Comparison of ENCODE assay signal across 1 cellular context in the genomic region with DNA sequence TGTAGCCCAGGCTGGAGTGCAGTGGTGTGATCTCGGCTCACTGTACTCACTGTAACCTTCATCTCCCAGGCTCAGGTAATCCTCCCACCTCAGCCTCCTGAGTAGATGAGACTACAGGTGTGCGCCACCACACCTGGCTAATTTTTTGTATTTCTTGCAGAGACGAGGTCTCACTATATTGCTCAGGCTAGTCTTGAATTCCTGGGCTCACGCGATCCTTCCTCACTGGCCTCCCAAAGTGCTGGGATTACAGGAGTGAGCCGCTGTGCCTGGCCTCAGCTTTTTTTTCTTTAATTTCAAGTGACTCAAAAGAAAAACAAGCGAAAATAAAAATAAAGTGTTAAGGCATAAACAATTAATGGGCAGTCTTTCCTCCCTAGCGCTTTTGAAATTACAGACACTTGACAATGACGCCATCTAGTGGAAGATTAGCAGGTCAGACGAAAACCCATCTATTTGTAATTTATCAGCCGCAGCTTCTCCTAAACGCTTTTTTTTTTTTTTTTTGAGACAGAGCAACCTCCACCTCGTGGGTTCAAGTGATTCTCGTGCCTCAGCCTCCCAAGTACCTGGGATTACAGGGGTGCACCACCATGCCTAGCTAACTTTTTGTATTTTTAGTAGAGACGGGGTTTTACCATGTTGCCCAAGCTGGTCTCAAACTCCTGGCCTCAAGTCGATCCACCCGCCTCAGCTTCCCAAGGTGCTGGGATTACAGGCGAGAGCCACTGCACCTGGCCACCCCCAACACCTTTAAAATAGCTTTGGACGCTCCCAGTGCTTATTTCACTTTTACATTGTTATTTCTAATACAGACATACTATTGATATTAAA.
A peak's percentile ranks its signal among the peaks of the same experiment; 100 is the strongest.
TF ChIP-seq lines count a peak whose summit lies in the region.

No MANE protein-coding gene starts in this region.

TF ChIP-seq in HepG2, 621 proteins besides CTCF, POLR2A, EP300 and RAD21 (continued from another document and continues in another):
- TF ChIP-seq AGO2 (optimal IDR thresholded peaks at IDR 0.05; ENCODE audit: low read depth, low read length) (no peak), ZNF747 (CRISPR knock-in tag; IDR thresholded peaks at IDR 0.05; ENCODE audit: borderline replicate concordance) (no peak), ZNF382 (CRISPR knock-in tag; IDR thresholded peaks at IDR 0.05; ENCODE audit: borderline replicate concordance) (no peak), MTA1 (CRISPR knock-in tag; IDR thresholded peaks at IDR 0.05; ENCODE audit: borderline replicate concordance) (no peak), CC2D1A (CRISPR knock-in tag; IDR thresholded peaks at IDR 0.05) (0 out of 2 replicates have a peak, but pooled peaks have one; percentile 29), PITX1 (CRISPR knock-in tag; IDR thresholded peaks at IDR 0.05) (peak; percentile 38; the same call in 1 of the 2 replicates), SAP130 (CRISPR knock-in tag; IDR thresholded peaks at IDR 0.05; ENCODE audit: low read depth) (0 out of 2 replicates have a peak, but pooled peaks have one; percentile 21), CEBPG (CRISPR knock-in tag; IDR thresholded peaks at IDR 0.05) (0 out of 2 replicates have a peak, but pooled peaks have one; percentile 4), PHB2 (IDR thresholded peaks at IDR 0.05; ENCODE audit: partially characterized antibody) (no peak), GATAD1 (CRISPR knock-in tag; IDR thresholded peaks at IDR 0.05) (peak; percentile 29; the same call in 1 of the 2 replicates), MAFK (conservative IDR thresholded peaks at IDR 0.05 in 1 of 2, IDR thresholded peaks at IDR 0.05 in 1 of 2; ENCODE audit: low read length in 2 of 2) (no peak), EHMT2 (IDR thresholded peaks at IDR 0.05; ENCODE audit: borderline replicate concordance, low read depth, low read length) (no peak), ZNF224 (CRISPR knock-in tag; IDR thresholded peaks at IDR 0.05) (0 out of 2 replicates have a peak, but pooled peaks have one; percentile 23), ZSCAN29 (CRISPR knock-in tag; conservative IDR thresholded peaks at IDR 0.05) (0 out of 2 replicates have a peak, but pooled peaks have one; percentile 36), ZNF746 (CRISPR knock-in tag; IDR thresholded peaks at IDR 0.05) (no peak), REPIN1 (CRISPR knock-in tag; IDR thresholded peaks at IDR 0.05; ENCODE audit: borderline replicate concordance, low read depth) (0 out of 2 replicates have a peak, but pooled peaks have one; percentile 30), SP140L (CRISPR knock-in tag; IDR thresholded peaks at IDR 0.05; ENCODE audit: borderline replicate concordance) (0 out of 2 replicates have a peak, but pooled peaks have one; percentile 78), SOX5 (CRISPR knock-in tag; IDR thresholded peaks at IDR 0.05; ENCODE audit: borderline replicate concordance) (0 out of 2 replicates have a peak, but pooled peaks have one; percentile 38), ZNF605 (CRISPR knock-in tag; IDR thresholded peaks at IDR 0.05) (peak; percentile 55; the same call in 1 of the 2 replicates), HDAC2 (CRISPR knock-in tag; IDR thresholded peaks at IDR 0.05) (0 out of 2 replicates have a peak, but pooled peaks have one; percentile 16), GTF3A (CRISPR knock-in tag; conservative IDR thresholded peaks at IDR 0.05) (0 out of 2 replicates have a peak, but pooled peaks have one; percentile 49), SMAD3 (CRISPR knock-in tag; IDR thresholded peaks at IDR 0.05) (peak; percentile 43; the same call in 1 of the 2 replicates), NFRKB (IDR thresholded peaks at IDR 0.05) (no peak), NCOA2 (CRISPR knock-in tag; IDR thresholded peaks at IDR 0.05) (0 out of 2 replicates have a peak, but pooled peaks have one; percentile 22), KMT2B (CRISPR knock-in tag; IDR thresholded peaks at IDR 0.05) (0 out of 2 replicates have a peak, but pooled peaks have one; percentile 40), ZFX (CRISPR knock-in tag; IDR thresholded peaks at IDR 0.05; ENCODE audit: low read depth) (0 out of 2 replicates have a peak, but pooled peaks have one; percentile 24), FOXK1 (CRISPR knock-in tag; IDR thresholded peaks at IDR 0.05; ENCODE audit: borderline replicate concordance, low read depth) (peak; percentile 5; the same call in 1 of the 2 replicates), RCOR2 (CRISPR knock-in tag; IDR thresholded peaks at IDR 0.05) (no peak)
- TF ChIP-seq, protein P1, sequence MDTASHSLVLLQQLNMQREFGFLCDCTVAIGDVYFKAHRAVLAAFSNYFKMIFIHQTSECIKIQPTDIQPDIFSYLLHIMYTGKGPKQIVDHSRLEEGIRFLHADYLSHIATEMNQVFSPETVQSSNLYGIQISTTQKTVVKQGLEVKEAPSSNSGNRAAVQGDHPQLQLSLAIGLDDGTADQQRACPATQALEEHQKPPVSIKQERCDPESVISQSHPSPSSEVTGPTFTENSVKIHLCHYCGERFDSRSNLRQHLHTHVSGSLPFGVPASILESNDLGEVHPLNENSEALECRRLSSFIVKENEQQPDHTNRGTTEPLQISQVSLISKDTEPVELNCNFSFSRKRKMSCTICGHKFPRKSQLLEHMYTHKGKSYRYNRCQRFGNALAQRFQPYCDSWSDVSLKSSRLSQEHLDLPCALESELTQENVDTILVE (CRISPR knock-in tag; IDR thresholded peaks at IDR 0.05), result 0 out of 2 replicates have a peak, but pooled peaks have one; percentile 32
- TF ChIP-seq, protein P2, sequence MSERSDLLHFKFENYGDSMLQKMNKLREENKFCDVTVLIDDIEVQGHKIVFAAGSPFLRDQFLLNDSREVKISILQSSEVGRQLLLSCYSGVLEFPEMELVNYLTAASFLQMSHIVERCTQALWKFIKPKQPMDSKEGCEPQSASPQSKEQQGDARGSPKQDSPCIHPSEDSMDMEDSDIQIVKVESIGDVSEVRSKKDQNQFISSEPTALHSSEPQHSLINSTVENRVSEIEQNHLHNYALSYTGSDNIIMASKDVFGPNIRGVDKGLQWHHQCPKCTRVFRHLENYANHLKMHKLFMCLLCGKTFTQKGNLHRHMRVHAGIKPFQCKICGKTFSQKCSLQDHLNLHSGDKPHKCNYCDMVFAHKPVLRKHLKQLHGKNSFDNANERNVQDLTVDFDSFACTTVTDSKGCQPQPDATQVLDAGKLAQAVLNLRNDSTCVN (CRISPR knock-in tag; IDR thresholded peaks at IDR 0.05; ENCODE audit: borderline replicate concordance), result no peak
- TF ChIP-seq, protein P3, sequence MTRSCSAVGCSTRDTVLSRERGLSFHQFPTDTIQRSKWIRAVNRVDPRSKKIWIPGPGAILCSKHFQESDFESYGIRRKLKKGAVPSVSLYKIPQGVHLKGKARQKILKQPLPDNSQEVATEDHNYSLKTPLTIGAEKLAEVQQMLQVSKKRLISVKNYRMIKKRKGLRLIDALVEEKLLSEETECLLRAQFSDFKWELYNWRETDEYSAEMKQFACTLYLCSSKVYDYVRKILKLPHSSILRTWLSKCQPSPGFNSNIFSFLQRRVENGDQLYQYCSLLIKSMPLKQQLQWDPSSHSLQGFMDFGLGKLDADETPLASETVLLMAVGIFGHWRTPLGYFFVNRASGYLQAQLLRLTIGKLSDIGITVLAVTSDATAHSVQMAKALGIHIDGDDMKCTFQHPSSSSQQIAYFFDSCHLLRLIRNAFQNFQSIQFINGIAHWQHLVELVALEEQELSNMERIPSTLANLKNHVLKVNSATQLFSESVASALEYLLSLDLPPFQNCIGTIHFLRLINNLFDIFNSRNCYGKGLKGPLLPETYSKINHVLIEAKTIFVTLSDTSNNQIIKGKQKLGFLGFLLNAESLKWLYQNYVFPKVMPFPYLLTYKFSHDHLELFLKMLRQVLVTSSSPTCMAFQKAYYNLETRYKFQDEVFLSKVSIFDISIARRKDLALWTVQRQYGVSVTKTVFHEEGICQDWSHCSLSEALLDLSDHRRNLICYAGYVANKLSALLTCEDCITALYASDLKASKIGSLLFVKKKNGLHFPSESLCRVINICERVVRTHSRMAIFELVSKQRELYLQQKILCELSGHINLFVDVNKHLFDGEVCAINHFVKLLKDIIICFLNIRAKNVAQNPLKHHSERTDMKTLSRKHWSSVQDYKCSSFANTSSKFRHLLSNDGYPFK (CRISPR knock-in tag; IDR thresholded peaks at IDR 0.05; ENCODE audit: borderline replicate concordance), result no peak
- TF ChIP-seq, protein P4, sequence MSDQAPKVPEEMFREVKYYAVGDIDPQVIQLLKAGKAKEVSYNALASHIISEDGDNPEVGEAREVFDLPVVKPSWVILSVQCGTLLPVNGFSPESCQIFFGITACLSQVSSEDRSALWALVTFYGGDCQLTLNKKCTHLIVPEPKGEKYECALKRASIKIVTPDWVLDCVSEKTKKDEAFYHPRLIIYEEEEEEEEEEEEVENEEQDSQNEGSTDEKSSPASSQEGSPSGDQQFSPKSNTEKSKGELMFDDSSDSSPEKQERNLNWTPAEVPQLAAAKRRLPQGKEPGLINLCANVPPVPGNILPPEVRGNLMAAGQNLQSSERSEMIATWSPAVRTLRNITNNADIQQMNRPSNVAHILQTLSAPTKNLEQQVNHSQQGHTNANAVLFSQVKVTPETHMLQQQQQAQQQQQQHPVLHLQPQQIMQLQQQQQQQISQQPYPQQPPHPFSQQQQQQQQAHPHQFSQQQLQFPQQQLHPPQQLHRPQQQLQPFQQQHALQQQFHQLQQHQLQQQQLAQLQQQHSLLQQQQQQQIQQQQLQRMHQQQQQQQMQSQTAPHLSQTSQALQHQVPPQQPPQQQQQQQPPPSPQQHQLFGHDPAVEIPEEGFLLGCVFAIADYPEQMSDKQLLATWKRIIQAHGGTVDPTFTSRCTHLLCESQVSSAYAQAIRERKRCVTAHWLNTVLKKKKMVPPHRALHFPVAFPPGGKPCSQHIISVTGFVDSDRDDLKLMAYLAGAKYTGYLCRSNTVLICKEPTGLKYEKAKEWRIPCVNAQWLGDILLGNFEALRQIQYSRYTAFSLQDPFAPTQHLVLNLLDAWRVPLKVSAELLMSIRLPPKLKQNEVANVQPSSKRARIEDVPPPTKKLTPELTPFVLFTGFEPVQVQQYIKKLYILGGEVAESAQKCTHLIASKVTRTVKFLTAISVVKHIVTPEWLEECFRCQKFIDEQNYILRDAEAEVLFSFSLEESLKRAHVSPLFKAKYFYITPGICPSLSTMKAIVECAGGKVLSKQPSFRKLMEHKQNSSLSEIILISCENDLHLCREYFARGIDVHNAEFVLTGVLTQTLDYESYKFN (CRISPR knock-in tag; conservative IDR thresholded peaks at IDR 0.05), result 0 out of 2 replicates have a peak, but pooled peaks have one; percentile 17
- TF ChIP-seq, protein P5, sequence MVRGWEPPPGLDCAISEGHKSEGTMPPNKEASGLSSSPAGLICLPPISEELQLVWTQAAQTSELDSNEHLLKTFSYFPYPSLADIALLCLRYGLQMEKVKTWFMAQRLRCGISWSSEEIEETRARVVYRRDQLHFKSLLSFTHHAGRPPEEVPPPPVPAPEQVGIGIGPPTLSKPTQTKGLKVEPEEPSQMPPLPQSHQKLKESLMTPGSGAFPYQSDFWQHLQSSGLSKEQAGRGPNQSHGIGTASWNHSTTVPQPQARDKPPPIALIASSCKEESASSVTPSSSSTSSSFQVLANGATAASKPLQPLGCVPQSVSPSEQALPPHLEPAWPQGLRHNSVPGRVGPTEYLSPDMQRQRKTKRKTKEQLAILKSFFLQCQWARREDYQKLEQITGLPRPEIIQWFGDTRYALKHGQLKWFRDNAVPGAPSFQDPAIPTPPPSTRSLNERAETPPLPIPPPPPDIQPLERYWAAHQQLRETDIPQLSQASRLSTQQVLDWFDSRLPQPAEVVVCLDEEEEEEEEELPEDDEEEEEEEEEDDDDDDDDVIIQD (CRISPR knock-in tag; IDR thresholded peaks at IDR 0.05; ENCODE audit: low read depth), result no peak
- TF ChIP-seq, protein P6, sequence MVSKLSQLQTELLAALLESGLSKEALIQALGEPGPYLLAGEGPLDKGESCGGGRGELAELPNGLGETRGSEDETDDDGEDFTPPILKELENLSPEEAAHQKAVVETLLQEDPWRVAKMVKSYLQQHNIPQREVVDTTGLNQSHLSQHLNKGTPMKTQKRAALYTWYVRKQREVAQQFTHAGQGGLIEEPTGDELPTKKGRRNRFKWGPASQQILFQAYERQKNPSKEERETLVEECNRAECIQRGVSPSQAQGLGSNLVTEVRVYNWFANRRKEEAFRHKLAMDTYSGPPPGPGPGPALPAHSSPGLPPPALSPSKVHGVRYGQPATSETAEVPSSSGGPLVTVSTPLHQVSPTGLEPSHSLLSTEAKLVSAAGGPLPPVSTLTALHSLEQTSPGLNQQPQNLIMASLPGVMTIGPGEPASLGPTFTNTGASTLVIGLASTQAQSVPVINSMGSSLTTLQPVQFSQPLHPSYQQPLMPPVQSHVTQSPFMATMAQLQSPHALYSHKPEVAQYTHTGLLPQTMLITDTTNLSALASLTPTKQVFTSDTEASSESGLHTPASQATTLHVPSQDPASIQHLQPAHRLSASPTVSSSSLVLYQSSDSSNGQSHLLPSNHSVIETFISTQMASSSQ (IDR thresholded peaks at IDR 0.05; ENCODE audit: low read depth), result no peak
- TF ChIP-seq, protein P6 (CRISPR knock-in tag; IDR thresholded peaks at IDR 0.05; ENCODE audit: borderline replicate concordance), result 0 out of 2 replicates have a peak, but pooled peaks have one; percentile 24
- TF ChIP-seq, protein P7, sequence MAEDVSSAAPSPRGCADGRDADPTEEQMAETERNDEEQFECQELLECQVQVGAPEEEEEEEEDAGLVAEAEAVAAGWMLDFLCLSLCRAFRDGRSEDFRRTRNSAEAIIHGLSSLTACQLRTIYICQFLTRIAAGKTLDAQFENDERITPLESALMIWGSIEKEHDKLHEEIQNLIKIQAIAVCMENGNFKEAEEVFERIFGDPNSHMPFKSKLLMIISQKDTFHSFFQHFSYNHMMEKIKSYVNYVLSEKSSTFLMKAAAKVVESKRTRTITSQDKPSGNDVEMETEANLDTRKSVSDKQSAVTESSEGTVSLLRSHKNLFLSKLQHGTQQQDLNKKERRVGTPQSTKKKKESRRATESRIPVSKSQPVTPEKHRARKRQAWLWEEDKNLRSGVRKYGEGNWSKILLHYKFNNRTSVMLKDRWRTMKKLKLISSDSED (CRISPR knock-in tag; IDR thresholded peaks at IDR 0.05), result no peak
- TF ChIP-seq, protein P8, sequence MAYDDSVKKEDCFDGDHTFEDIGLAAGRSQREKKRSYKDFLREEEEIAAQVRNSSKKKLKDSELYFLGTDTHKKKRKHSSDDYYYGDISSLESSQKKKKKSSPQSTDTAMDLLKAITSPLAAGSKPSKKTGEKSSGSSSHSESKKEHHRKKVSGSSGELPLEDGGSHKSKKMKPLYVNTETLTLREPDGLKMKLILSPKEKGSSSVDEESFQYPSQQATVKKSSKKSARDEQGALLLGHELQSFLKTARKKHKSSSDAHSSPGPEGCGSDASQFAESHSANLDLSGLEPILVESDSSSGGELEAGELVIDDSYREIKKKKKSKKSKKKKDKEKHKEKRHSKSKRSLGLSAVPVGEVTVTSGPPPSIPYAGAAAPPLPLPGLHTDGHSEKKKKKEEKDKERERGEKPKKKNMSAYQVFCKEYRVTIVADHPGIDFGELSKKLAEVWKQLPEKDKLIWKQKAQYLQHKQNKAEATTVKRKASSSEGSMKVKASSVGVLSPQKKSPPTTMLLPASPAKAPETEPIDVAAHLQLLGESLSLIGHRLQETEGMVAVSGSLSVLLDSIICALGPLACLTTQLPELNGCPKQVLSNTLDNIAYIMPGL (CRISPR knock-in tag; IDR thresholded peaks at IDR 0.05; ENCODE audit: borderline replicate concordance in 1 of 2, low read depth in 1 of 2), result peak; percentile 35 to 41; a peak in 1 of 4 replicates
